18 cellular contexts compared by ENCODE assay signal in the genomic region with DNA sequence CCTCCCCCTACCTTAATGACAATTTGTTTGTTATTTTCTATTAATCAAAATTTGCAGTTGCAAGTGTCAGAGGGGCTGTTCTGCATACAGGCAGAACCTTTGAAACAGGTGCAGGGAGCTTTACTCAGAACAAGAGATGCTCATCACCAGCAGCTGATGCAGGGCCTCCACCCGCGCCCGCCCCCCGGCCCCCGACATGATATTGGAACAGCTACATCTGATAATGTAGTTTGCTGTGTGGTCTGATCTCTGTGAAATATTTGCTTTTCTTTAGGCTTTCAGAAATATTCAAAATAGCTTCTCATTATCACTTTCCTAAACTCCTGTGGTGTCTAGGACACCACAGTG.
DNase-seq lines count a peak whose midpoint lies in the region; ATAC-seq, FAIRE-seq and TF ChIP-seq lines count a peak whose summit lies in the region.
"Had no signal": no experiment of that assay in that cellular context is flagged by ENCODE, and none has a peak within 500 bp of the region (broad histone marks: within the 10 kb centered on the region; RNA-seq: fewer than 3 reads in every experiment).

No MANE protein-coding gene starts in this region.

- H2AFZ ChIP-seq in mesenchymal stem cell (ENCODE audit: low read depth, low read length), result no peak overlapping the region
- no peak overlapping the region for H2AFZ ChIP-seq in trophoblast cell (ENCODE audit: insufficient read depth, low read length, poor library complexity)

- ATAC-seq in GM19395 (IDR thresholded peaks at IDR 0.05; ENCODE audit: unreplicated experiment) (peak; percentile 46), HG02885 (IDR thresholded peaks at IDR 0.05; ENCODE audit: poor library complexity, unreplicated experiment) (peak; percentile 49)
- ATAC-seq: SK-N-SH treated with all-trans-retinoic acid at 6 μM for 48 hours had no signal

- H3K9me3 ChIP-seq in mesenchymal stem cell (ENCODE audit: control insufficient read depth, low read length) (no peaks in the 10 kb centered on the region), trophoblast cell (ENCODE audit: insufficient read depth, low read depth, low read length) (peaks cover 3% of the 10 kb centered on the region)

- H2AK5ac ChIP-seq in mesenchymal stem cell (ENCODE audit: low read length, severe bottlenecking) (no peak overlapping the region), trophoblast cell (ENCODE audit: low read length) (no peak overlapping the region)

- no peak overlapping the region for H2BK15ac ChIP-seq in mesenchymal stem cell (ENCODE audit: low read depth, poor library complexity, severe bottlenecking)

- no peak overlapping the region for H3K9ac ChIP-seq in mesenchymal stem cell (ENCODE audit: low read length)
- no peak overlapping the region for H3K9ac ChIP-seq in trophoblast cell (ENCODE audit: low read length)

- H2BK120ac ChIP-seq in mesenchymal stem cell (ENCODE audit: low read depth, low read length) (no peak overlapping the region), trophoblast cell (ENCODE audit: insufficient read depth, low read length, poor library complexity) (no peak overlapping the region)

- FAIRE-seq in GM12891 (lab: Jason Lieb, UNC), result no peak

- peak; percentile 30 for DNase-seq in GM12891 (ENCODE audit: insufficient read length, low spot score)
- no peak for DNase-seq in mesenchymal stem cell
- no peak for DNase-seq in activated CD8-positive, alpha-beta memory T cell treated with anti-CD3 and anti-CD28 coated beads, Interleukin-2, amount 50 U/mL, for 4 hours
- no peak for DNase-seq in GM03348 (ENCODE audit: low spot score)
- no peak for DNase-seq in activated effector memory CD4-positive, alpha-beta T cell treated with anti-CD3 and anti-CD28 coated beads, Interleukin-2, amount 50 U/mL, for 16 hours
- no peak for DNase-seq in trophoblast cell
- DNase-seq: ACHN; CD4-positive, alpha-beta memory T cell; DMS79; H9; NCI-H1417 treated with DMSO at 0.1 percent for 48 hours; NCI-H2029; NCI-H2171; NCI-H69; SHP77 treated with DMSO at 0.1 percent for 48 hours had no signal

- no peak overlapping the region for H3K4me3 ChIP-seq in mesenchymal stem cell (ENCODE audit: insufficient read depth in 1 of 2, low read depth in 1 of 2, low read length in 2 of 2)
- no peak overlapping the region for H3K4me3 ChIP-seq in trophoblast cell (ENCODE audit: low read depth, low read length)

- H4K8ac ChIP-seq in mesenchymal stem cell (ENCODE audit: low read length), result no peak overlapping the region
- no peak overlapping the region for H4K8ac ChIP-seq in trophoblast cell (ENCODE audit: low read depth, low read length)

- no peak overlapping the region for H3K18ac ChIP-seq in mesenchymal stem cell (ENCODE audit: low read depth in 1 of 2, low read length in 2 of 2)
- H3K18ac ChIP-seq in trophoblast cell (ENCODE audit: low read length), result no peak overlapping the region

- H3K27me3 ChIP-seq in mesenchymal stem cell (ENCODE audit: control insufficient read depth in 1 of 2, insufficient read depth in 1 of 2, low read length in 2 of 2) (no peaks in the 10 kb centered on the region), trophoblast cell (ENCODE audit: insufficient read depth, low read length) (no peaks in the 10 kb centered on the region)

- H3K4me2 ChIP-seq in mesenchymal stem cell (ENCODE audit: low read length, poor library complexity, severe bottlenecking) (peak overlapping the region; percentile 20), trophoblast cell (ENCODE audit: low read length) (no peak overlapping the region)

- H3K79me1 ChIP-seq in mesenchymal stem cell (replicated peaks; ENCODE audit: low read length, poor library complexity, severe bottlenecking) (peaks cover 16% of the 10 kb centered on the region), trophoblast cell (ENCODE audit: low read length) (no peaks in the 10 kb centered on the region)

- no peak overlapping the region for H4K12ac ChIP-seq in trophoblast cell (ENCODE audit: low read depth, low read length)

- H3K14ac ChIP-seq in mesenchymal stem cell (ENCODE audit: low read length in 2 of 2) (no peak overlapping the region), trophoblast cell (ENCODE audit: low read length) (no peak overlapping the region)

- whole genome bisulfite sequencing in mesenchymal stem cell, result 100% methylated on average over 5 of the region's 5 CpGs
- no CpG with 5 or more reads among the region's 5 CpGs for WGBS in trophoblast cell (ENCODE audit: extremely low coverage, insufficient coverage, insufficient read length)

- H3K4me1 ChIP-seq in mesenchymal stem cell (ENCODE audit: control insufficient read depth, insufficient read depth, low read depth, low read length), result peaks cover 4% of the 10 kb centered on the region
- H3K4me1 ChIP-seq in trophoblast cell (ENCODE audit: control insufficient read depth in 1 of 2, insufficient read depth in 2 of 2, low read length in 2 of 2), result peaks cover 3 to 4% of the 10 kb centered on the region in 2 experiments

- no peak overlapping the region for H2BK12ac ChIP-seq in mesenchymal stem cell (ENCODE audit: low read length in 2 of 2)
- no peak overlapping the region for H2BK12ac ChIP-seq in trophoblast cell (ENCODE audit: low read length)

- H3K27ac ChIP-seq in mesenchymal stem cell (ENCODE audit: low read length, poor library complexity, severe bottlenecking) (no peak overlapping the region), trophoblast cell (ENCODE audit: low read depth, low read length) (no peak overlapping the region)

- TF ChIP-seq POLR2A in GM12891 (IDR thresholded peaks at IDR 0.05; ENCODE audit: low read depth, low read length), result no peak

- H3K36me3 ChIP-seq in mesenchymal stem cell (ENCODE audit: control insufficient read depth in 1 of 2, insufficient read depth in 2 of 2, low read depth in 1 of 2, low read length in 2 of 2), result no peaks in the 10 kb centered on the region
- H3K36me3 ChIP-seq in trophoblast cell (ENCODE audit: control insufficient read depth in 1 of 2, insufficient read depth in 2 of 2, low read length in 2 of 2), result no peaks in the 10 kb centered on the region

- H3K4ac ChIP-seq in mesenchymal stem cell (ENCODE audit: low read depth in 1 of 2, low read length in 2 of 2) (no peak overlapping the region), trophoblast cell (ENCODE audit: low read depth, low read length) (no peak overlapping the region)

- H2BK5ac ChIP-seq in mesenchymal stem cell (ENCODE audit: low read depth, low read length, poor library complexity, severe bottlenecking), result no peak overlapping the region
- no peak overlapping the region for H2BK5ac ChIP-seq in trophoblast cell (ENCODE audit: low read depth, low read length, poor library complexity)

- H4K91ac ChIP-seq in mesenchymal stem cell (ENCODE audit: low read length) (no peak overlapping the region), trophoblast cell (ENCODE audit: low read depth, low read length) (no peak overlapping the region)

- H3K23ac ChIP-seq in mesenchymal stem cell (ENCODE audit: low read length in 2 of 2), result no peak overlapping the region
- H3K23ac ChIP-seq in trophoblast cell (ENCODE audit: low read length), result no peak overlapping the region

- H3K79me2 ChIP-seq in trophoblast cell (ENCODE audit: control insufficient read depth, insufficient read depth, low read length, poor library complexity), result no peaks in the 10 kb centered on the region

TF ChIP-seq in GM12891, 5 proteins besides CTCF, POLR2A, EP300 and RAD21:
- TF ChIP-seq POU2F2 (IDR thresholded peaks at IDR 0.05; ENCODE audit: low read depth, low read length) (0 out of 2 replicates have a peak, but pooled peaks have one; percentile 25), PAX5 (IDR thresholded peaks at IDR 0.05; ENCODE audit: insufficient read depth, low read length, severe bottlenecking) (no peak)
